ENCODE assay signal across 11 cellular contexts in the genomic region with DNA sequence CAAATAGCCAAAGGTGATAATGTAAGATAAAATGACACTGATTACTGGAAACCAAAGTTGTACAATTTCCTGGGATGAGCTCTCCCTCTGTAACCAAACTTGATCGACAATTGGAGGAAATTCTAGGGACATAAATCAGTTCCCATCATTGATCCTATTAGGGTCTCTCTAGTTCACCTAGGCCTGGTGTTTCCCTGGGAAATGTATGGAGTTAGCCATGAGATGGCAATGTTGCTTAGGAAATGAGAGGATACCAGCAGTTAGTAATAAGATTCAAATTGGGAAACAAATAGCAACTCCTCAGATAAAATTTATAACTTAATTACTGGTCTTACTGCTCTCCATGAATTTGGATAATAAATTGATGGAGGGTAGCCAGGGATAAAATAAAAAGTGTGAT. TPM values are rescaled to one million over a fixed set of nuclear protein-coding genes. Genes with fewer than 3 reads are reported as not detected.
DNase-seq lines count a peak whose midpoint lies in the region; ATAC-seq and TF ChIP-seq lines count a peak whose summit lies in the region.
"Had no signal": no experiment of that assay in that cellular context is flagged by ENCODE, and none has a peak within 500 bp of the region (broad histone marks: within the 10 kb centered on the region; RNA-seq: fewer than 3 reads in every experiment).

No MANE protein-coding gene starts in this region.

- H3K27me3 Mint-ChIP-seq in CD8-positive, alpha-beta T cell (ENCODE audit: low read depth) = peaks cover 2% of the 10 kb centered on the region
- peaks cover 4% of the 10 kb centered on the region for H3K27me3 Mint-ChIP-seq in activated CD8-positive, alpha-beta memory T cell treated with anti-CD3 and anti-CD28 coated beads, Interleukin-2, amount 10 ng/mL, durations not matched to agents 7 days and 5 days

- H3K79me2 ChIP-seq in Karpas-422 (ENCODE audit: low read length) = no peaks in the 10 kb centered on the region

- POLR2A ChIA-PET in BJ (lab: Charles Lee) = no interaction called here
- POLR2A ChIA-PET in CD8-positive, alpha-beta T cell (lab: Charles Lee) = no interaction called here

- H3K27me3 ChIP-seq in BJ (ENCODE audit: control insufficient read depth, insufficient read depth, low read length) (no peaks in the 10 kb centered on the region; the same call in 1 of the 2 replicates), Karpas-422 (ENCODE audit: low read length) (no peaks in the 10 kb centered on the region)
- no peaks in the 10 kb centered on the region for H3K27me3 ChIP-seq in CD8-positive, alpha-beta T cell (ENCODE audit: insufficient read depth, low read length)

- H3K9me3 ChIP-seq in Karpas-422 (ENCODE audit: low read length) = no peaks in the 10 kb centered on the region
- H3K9me3 ChIP-seq in CD8-positive, alpha-beta T cell (ENCODE audit: low read length) = no peaks in the 10 kb centered on the region

- peaks cover 60% of the 10 kb centered on the region for H3K4me1 ChIP-seq in Karpas-422 (ENCODE audit: low read length)
- H3K4me1 ChIP-seq in CD8-positive, alpha-beta T cell (ENCODE audit: insufficient read depth, low read length) = no peaks in the 10 kb centered on the region

- no peaks in the 10 kb centered on the region for H4K20me1 ChIP-seq in Karpas-422 (ENCODE audit: insufficient read depth, low read depth, low read length)

- no peak overlapping the region for H3K27ac Mint-ChIP-seq in CD8-positive, alpha-beta T cell
- H3K27ac Mint-ChIP-seq in activated CD8-positive, alpha-beta memory T cell treated with anti-CD3 and anti-CD28 coated beads, Interleukin-2, amount 10 ng/mL, durations not matched to agents 7 days and 5 days = no peak overlapping the region

- in situ Hi-C loops in astrocyte of the spinal cord (cut with HindIII; ENCODE audit: low sequenced_read_pairs) = no loop called here

- intact Hi-C loops in CD8-positive, alpha-beta T cell (cut with DNase I, micrococcal nuclease) = no loop called here

- no peak for ATAC-seq in CD8-positive, alpha-beta T cell
- ATAC-seq in activated CD8-positive, alpha-beta memory T cell treated with anti-CD3 and anti-CD28 coated beads, Interleukin-2, amount 10 ng/mL, durations not matched to agents 7 days and 5 days = no peak

- H3K9me3 Mint-ChIP-seq in CD8-positive, alpha-beta T cell = no peaks in the 10 kb centered on the region
- no peaks in the 10 kb centered on the region for H3K9me3 Mint-ChIP-seq in activated CD8-positive, alpha-beta memory T cell treated with anti-CD3 and anti-CD28 coated beads, Interleukin-2, amount 10 ng/mL, durations not matched to agents 7 days and 5 days (ENCODE audit: low read depth)

- CTCF ChIA-PET in BJ (lab: Yijun Ruan, JAX) = interaction anchor here (0.7 kb wide), 1 partner anchor 49 kb away, joined by 3 read pairs; no protein-coding TSS in a partner anchor
- CTCF ChIA-PET in CD8-positive, alpha-beta T cell (lab: Charles Lee) = no interaction called here
- CTCF ChIA-PET in activated CD8-positive, alpha-beta memory T cell treated with anti-CD3 and anti-CD28 coated beads, Interleukin-2, amount 10 ng/mL, durations not matched to agents 7 days and 5 days (lab: Charles Lee) = no interaction called here

- H3K9ac ChIP-seq in Karpas-422 (ENCODE audit: low read length) = no peak overlapping the region

- H3K36me3 ChIP-seq in BJ (ENCODE audit: control insufficient read depth, insufficient read depth, low read length) (no peaks in the 10 kb centered on the region), Karpas-422 (ENCODE audit: insufficient read depth, low read length) (no peaks in the 10 kb centered on the region)
- no peaks in the 10 kb centered on the region for H3K36me3 ChIP-seq in CD8-positive, alpha-beta T cell (ENCODE audit: insufficient read depth, low read length)

- H3K4me1 Mint-ChIP-seq in CD8-positive, alpha-beta T cell (ENCODE audit: low read depth) = no peaks in the 10 kb centered on the region
- H3K4me1 Mint-ChIP-seq in activated CD8-positive, alpha-beta memory T cell treated with anti-CD3 and anti-CD28 coated beads, Interleukin-2, amount 10 ng/mL, durations not matched to agents 7 days and 5 days = no peaks in the 10 kb centered on the region

- H2AFZ ChIP-seq in Karpas-422 (ENCODE audit: low read length) = no peak overlapping the region

- peak; percentile 37 for TF ChIP-seq CTCF in BJ (IDR thresholded peaks at IDR 0.05; ENCODE audit: insufficient read depth, low read depth, low read length)
- TF ChIP-seq CTCF in astrocyte of the spinal cord (IDR thresholded peaks at IDR 0.05; ENCODE audit: low read depth, low read length) = peak; percentile 30
- TF ChIP-seq CTCF in CD8-positive, alpha-beta T cell (IDR thresholded peaks at IDR 0.05) = no peak

- no peak overlapping the region for H3K4me3 Mint-ChIP-seq in CD8-positive, alpha-beta T cell
- H3K4me3 Mint-ChIP-seq in activated CD8-positive, alpha-beta memory T cell treated with anti-CD3 and anti-CD28 coated beads, Interleukin-2, amount 10 ng/mL, durations not matched to agents 7 days and 5 days = no peak overlapping the region

- H3K4me2 ChIP-seq in Karpas-422 (ENCODE audit: low read depth, low read length, poor library complexity, severe bottlenecking) = no peak overlapping the region

- H3K36me3 Mint-ChIP-seq in CD8-positive, alpha-beta T cell = no peaks in the 10 kb centered on the region
- no peaks in the 10 kb centered on the region for H3K36me3 Mint-ChIP-seq in activated CD8-positive, alpha-beta memory T cell treated with anti-CD3 and anti-CD28 coated beads, Interleukin-2, amount 10 ng/mL, durations not matched to agents 7 days and 5 days

- no peaks in the 10 kb centered on the region for H3K9me2 ChIP-seq in Karpas-422 (replicated peaks; ENCODE audit: insufficient read depth, low read length)

- H3K27ac ChIP-seq in Karpas-422 (ENCODE audit: low read length) = no peak overlapping the region
- no peak overlapping the region for H3K27ac ChIP-seq in CD8-positive, alpha-beta T cell (ENCODE audit: low read depth, low read length)

- H3K4me3 ChIP-seq in BJ (ENCODE audit: low read depth, low read length) (no peak overlapping the region), Karpas-422 (ENCODE audit: low read length) (no peak overlapping the region), astrocyte of the spinal cord (ENCODE audit: low read depth, low read length) (no peak overlapping the region)
- H3K4me3 ChIP-seq in CD8-positive, alpha-beta T cell (ENCODE audit: low read depth, low read length) = no peak overlapping the region

- DNase-seq in BJ (ENCODE audit: low read depth) (no peak), Karpas-422 (peak; percentile 49), astrocyte of the spinal cord (ENCODE audit: low read depth, low spot score) (no peak), left kidney (ENCODE audit: low read depth, low spot score) (peak; percentile 57), NCI-H2196 (lab: John Stamatoyannopoulos, UW; ENCODE audit: unreplicated experiment) (no peak)
- no peak for DNase-seq in activated CD4-positive, CD25-positive, alpha-beta regulatory T cell treated with anti-CD3 and anti-CD28 coated beads, Interleukin-2, amount 50 U/mL, for 72 hours
- no peak for DNase-seq in CD8-positive, alpha-beta T cell
- DNase-seq in activated CD8-positive, alpha-beta memory T cell treated with anti-CD3 and anti-CD28 coated beads, Interleukin-2, amount 10 ng/mL, durations not matched to agents 7 days and 5 days = no peak
- DNase-seq: effector CD8-positive, alpha-beta T cell; RPMI8226; stimulated activated CD4-positive, alpha-beta T cell treated with anti-CD3 and anti-CD28 coated beads, Interleukin-4, amount 100 ng/mL, for 4 hours had no signal

RNA-seq across cellular contexts. Expression of a gene that starts 52.2 kb away (rescaled TPM):
- 10.6 and 13.4 TPM in 2 replicates for polyA plus RNA-seq in BJ (2011; rRNA removed)
- 11.5 and 11.6 TPM in 2 replicates for polyA minus RNA-seq in BJ (2011; rRNA and poly(A)+ RNA removed)
- 0.07 TPM in 1 of 2 replicates, not detected in the other for total RNA-seq in Karpas-422 (2014; rRNA removed; shearing (Covaris generic); ENCODE audit: low replicate concordance)
- not detected for total RNA-seq in CD8-positive, alpha-beta T cell
- total RNA-seq in activated CD8-positive, alpha-beta memory T cell treated with anti-CD3 and anti-CD28 coated beads, Interleukin-2, amount 10 ng/mL, durations not matched to agents 7 days and 5 days = under 1 TPM; 0.35 to 0.53 TPM

Comparison
In these comparisons a context has a peak if more than half of its experiments do, and no peak if none do; other contexts are left out.
1. DNase-seq: peak in Karpas-422 (single experiment) and left kidney (single experiment); none in BJ (single experiment), astrocyte of the spinal cord (single experiment), activated CD4-positive, CD25-positive, alpha-beta regulatory T cell treated with anti-CD3 and anti-CD28 coated beads, Interleukin-2, amount 50 U/mL, for 72 hours (single experiment), CD8-positive, alpha-beta T cell (0 of 7), NCI-H2196 (single experiment) and activated CD8-positive, alpha-beta memory T cell treated with anti-CD3 and anti-CD28 coated beads, Interleukin-2, amount 10 ng/mL, durations not matched to agents 7 days and 5 days (single experiment).